Comparison of ENCODE assay signal across 32 cellular contexts in the genomic region with DNA sequence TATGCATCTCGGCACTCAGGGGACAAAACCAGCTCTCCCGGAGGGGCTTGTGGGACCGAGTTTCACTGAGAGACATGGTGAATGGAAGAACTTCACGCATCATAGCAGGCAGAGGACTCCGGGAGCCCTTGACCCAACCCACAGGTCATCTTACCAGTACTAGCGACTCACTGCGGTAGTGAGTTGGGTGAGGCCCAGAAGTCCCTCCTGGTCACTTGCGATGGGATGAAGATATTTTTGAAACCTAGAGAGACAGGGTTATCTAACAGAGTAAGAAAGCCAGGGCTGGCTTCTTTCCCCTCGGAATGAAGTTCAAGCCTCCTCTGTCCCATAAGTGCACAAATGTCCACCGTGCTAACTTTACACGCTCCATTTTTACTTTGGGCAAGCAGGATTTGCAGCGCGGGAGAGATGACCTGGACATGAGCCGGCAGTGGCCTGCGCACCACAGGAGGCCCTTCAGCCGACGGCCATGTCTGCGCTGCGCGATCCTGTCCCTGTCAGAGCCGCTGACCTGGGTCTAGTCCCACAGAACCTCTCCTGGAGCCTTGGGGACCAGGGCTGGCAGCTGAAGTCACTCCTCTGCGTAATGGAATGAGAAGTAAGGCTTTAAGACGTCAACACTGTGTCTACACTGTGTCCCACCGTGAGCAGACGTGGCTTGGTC. TPM values are rescaled to one million over a fixed set of nuclear protein-coding genes. Genes with fewer than 3 reads are reported as not detected.
DNase-seq lines count a peak whose midpoint lies in the region; ATAC-seq and TF ChIP-seq lines count a peak whose summit lies in the region.
"Had no signal": no experiment of that assay in that cellular context is flagged by ENCODE, and none has a peak within 500 bp of the region (broad histone marks: within the 10 kb centered on the region; RNA-seq: fewer than 3 reads in every experiment).

No MANE protein-coding gene starts in this region.

- peaks cover 21% of the 10 kb centered on the region for H3K4me1 Mint-ChIP-seq in chondrocyte (ENCODE audit: low read depth)
- peaks cover 35% of the 10 kb centered on the region for H3K4me1 Mint-ChIP-seq in neural progenitor cell
- H3K4me1 Mint-ChIP-seq in type B pancreatic cell (ENCODE audit: unreplicated experiment) = peaks cover 10% of the 10 kb centered on the region

- no peak overlapping the region for H3K27ac Mint-ChIP-seq in chondrocyte (ENCODE audit: unreplicated experiment)
- H3K27ac Mint-ChIP-seq in neural progenitor cell = peak overlapping the region; percentile 87
- H3K27ac Mint-ChIP-seq in type B pancreatic cell = peak overlapping the region; percentile 67
- H3K27ac Mint-ChIP-seq: activated CD4-positive, alpha-beta memory T cell treated with anti-CD3 and anti-CD28 coated beads, Interleukin-2, amount 10 ng/mL, durations not matched to agents 7 days and 5 days; activated naive CD4-positive, alpha-beta T cell treated with anti-CD3 and anti-CD28 coated beads, Interleukin-2, amount 50 U/mL, for 24 hours; activated T-helper 1 cell treated with anti-CD3 and anti-CD28 coated beads, Interleukin-12 subunit alpha, Interleukin-12 subunit beta, Interleukin-2, Interleukin-4 antibody, amounts not matched to agents 30 ng/mL and 10 ng/mL and 1 ng/mL, durations not matched to agents 14 hours and 24 hours and 36 hours; effector memory CD8-positive, alpha-beta T cell had no signal

- H2AFZ ChIP-seq in neural progenitor cell (replicated peaks) = no peak overlapping the region

- peaks cover 6% of the 10 kb centered on the region for H3F3A ChIP-seq in neural progenitor cell (ENCODE audit: low read depth)

- no peaks in the 10 kb centered on the region for H4K20me1 ChIP-seq in neural progenitor cell (ENCODE audit: low read depth)

- no peaks in the 10 kb centered on the region for H3K79me2 ChIP-seq in neural progenitor cell (ENCODE audit: low read depth)

- H3K4me3 Mint-ChIP-seq in chondrocyte (ENCODE audit: unreplicated experiment) = no peak overlapping the region
- H3K4me3 Mint-ChIP-seq in neural progenitor cell = no peak overlapping the region
- no peak overlapping the region for H3K4me3 Mint-ChIP-seq in type B pancreatic cell
- H3K4me3 Mint-ChIP-seq: activated CD4-positive, alpha-beta memory T cell treated with anti-CD3 and anti-CD28 coated beads, Interleukin-2, amount 10 ng/mL, durations not matched to agents 7 days and 5 days; activated naive CD4-positive, alpha-beta T cell treated with anti-CD3 and anti-CD28 coated beads, Interleukin-2, amount 50 U/mL, for 24 hours; activated T-helper 1 cell treated with anti-CD3 and anti-CD28 coated beads, Interleukin-12 subunit alpha, Interleukin-12 subunit beta, Interleukin-2, Interleukin-4 antibody, amounts not matched to agents 30 ng/mL and 10 ng/mL and 1 ng/mL, durations not matched to agents 14 hours and 24 hours and 36 hours; effector memory CD8-positive, alpha-beta T cell had no signal

- H3K27me3 ChIP-seq in left ventricle myocardium inferior (ENCODE audit: low read depth) (no peaks in the 10 kb centered on the region), neural progenitor cell (no peaks in the 10 kb centered on the region)
- H3K27me3 ChIP-seq: BE2C, breast epithelium, colonic mucosa, stomach, tibial nerve had no signal

- H3K9me3 Mint-ChIP-seq in chondrocyte (ENCODE audit: low read depth) (no peaks in the 10 kb centered on the region), neural progenitor cell (peaks cover 8% of the 10 kb centered on the region), type B pancreatic cell (no peaks in the 10 kb centered on the region)
- H3K9me3 Mint-ChIP-seq: activated CD4-positive, alpha-beta memory T cell treated with anti-CD3 and anti-CD28 coated beads, Interleukin-2, amount 10 ng/mL, durations not matched to agents 7 days and 5 days; activated naive CD4-positive, alpha-beta T cell treated with anti-CD3 and anti-CD28 coated beads, Interleukin-2, amount 50 U/mL, for 24 hours; activated T-helper 1 cell treated with anti-CD3 and anti-CD28 coated beads, Interleukin-12 subunit alpha, Interleukin-12 subunit beta, Interleukin-2, Interleukin-4 antibody, amounts not matched to agents 30 ng/mL and 10 ng/mL and 1 ng/mL, durations not matched to agents 14 hours and 24 hours and 36 hours; effector memory CD8-positive, alpha-beta T cell had no signal

- H3K4me3 ChIP-seq in left ventricle myocardium inferior (no peak overlapping the region), neural progenitor cell (no peak overlapping the region)
- H3K4me3 ChIP-seq: breast epithelium, colonic mucosa, prostate gland, stomach, tibial nerve had no signal

- H3K36me3 ChIP-seq in left ventricle myocardium inferior (no peaks in the 10 kb centered on the region), neural progenitor cell (no peaks in the 10 kb centered on the region)
- H3K36me3 ChIP-seq: breast epithelium, colonic mucosa, prostate gland had no signal

- H3K27me3 Mint-ChIP-seq in chondrocyte (ENCODE audit: low read depth) (no peaks in the 10 kb centered on the region), neural progenitor cell (ENCODE audit: insufficient read depth, low read depth) (peaks cover 5% of the 10 kb centered on the region), type B pancreatic cell (no peaks in the 10 kb centered on the region)
- H3K27me3 Mint-ChIP-seq: activated CD4-positive, alpha-beta memory T cell treated with anti-CD3 and anti-CD28 coated beads, Interleukin-2, amount 10 ng/mL, durations not matched to agents 7 days and 5 days; activated naive CD4-positive, alpha-beta T cell treated with anti-CD3 and anti-CD28 coated beads, Interleukin-2, amount 50 U/mL, for 24 hours; effector memory CD8-positive, alpha-beta T cell had no signal

- peaks cover 2% of the 10 kb centered on the region for H3K36me3 Mint-ChIP-seq in chondrocyte (ENCODE audit: low read depth)
- peaks cover 10% of the 10 kb centered on the region for H3K36me3 Mint-ChIP-seq in neural progenitor cell
- peaks cover 6% of the 10 kb centered on the region for H3K36me3 Mint-ChIP-seq in type B pancreatic cell
- H3K36me3 Mint-ChIP-seq: activated naive CD4-positive, alpha-beta T cell treated with anti-CD3 and anti-CD28 coated beads, Interleukin-2, amount 50 U/mL, for 24 hours had no signal

- peaks cover 6% of the 10 kb centered on the region for H3K9me3 ChIP-seq in left ventricle myocardium inferior (replicated peaks)
- H3K9me3 ChIP-seq in neural progenitor cell (ENCODE audit: low read depth) = no peaks in the 10 kb centered on the region
- H3K9me3 ChIP-seq: BE2C, colonic mucosa, prostate gland, stomach had no signal

- no peak for DNase-seq in left ventricle myocardium inferior
- DNase-seq in left ventricle myocardium superior = no peak
- peak; percentile 83 for DNase-seq in chondrocyte (ENCODE audit: low spot score)
- no peak for DNase-seq in neural progenitor cell (ENCODE audit: low spot score)
- peak; percentile 58 for DNase-seq in type B pancreatic cell (ENCODE audit: extremely low spot score, unreplicated experiment)
- no peak for DNase-seq in glomerular visceral epithelial cell (ENCODE audit: extremely low spot score)
- DNase-seq: activated CD4-positive, alpha-beta memory T cell treated with anti-CD3 and anti-CD28 coated beads, Interleukin-2, amount 10 ng/mL, durations not matched to agents 7 days and 5 days; activated CD4-positive, alpha-beta T cell treated with anti-CD3 and anti-CD28 coated beads for 1 hour; activated CD8-positive, alpha-beta memory T cell treated with anti-CD3 and anti-CD28 coated beads, Interleukin-2, amount 50 U/mL, for 4 hours; amniotic stem cell; BE2C; colonic mucosa; effector memory CD8-positive, alpha-beta T cell; erythroblast; glutamatergic neuron; KG1; NCI-H1105; NCI-H2029; NCI-H524 treated with DMSO at 0.1 percent for 48 hours; NK-92 treated with Interleukin-12 subunit alpha and Interleukin-12 subunit beta, amount 100 ng/mL, for 24 hours; PC-3; SHP77; stimulated activated CD4-positive, alpha-beta T cell treated with anti-CD3 and anti-CD28 coated beads, Interleukin-4, amount 100 ng/mL, for 1 hour; stomach had no signal

- ATAC-seq in left ventricle myocardium superior = no peak
- no peak for ATAC-seq in HG02763 (IDR thresholded peaks at IDR 0.05; ENCODE audit: unreplicated experiment)
- ATAC-seq in GM21528 (IDR thresholded peaks at IDR 0.05; ENCODE audit: low FRiP score, unreplicated experiment) = no peak
- ATAC-seq: effector memory CD8-positive, alpha-beta T cell; PC-3 had no signal

- H3K4me1 ChIP-seq in left ventricle myocardium inferior = peaks cover 24% of the 10 kb centered on the region
- peaks cover 9% of the 10 kb centered on the region for H3K4me1 ChIP-seq in neural progenitor cell
- H3K4me1 ChIP-seq: breast epithelium, colonic mucosa, prostate gland had no signal

- no peak for TF ChIP-seq CTCF in left ventricle myocardium inferior (IDR thresholded peaks at IDR 0.05; ENCODE audit: borderline replicate concordance)
- TF ChIP-seq CTCF in chondrocyte (IDR thresholded peaks at IDR 0.05) = no peak
- no peak for TF ChIP-seq CTCF in neural progenitor cell (IDR thresholded peaks at IDR 0.05)
- no peak for TF ChIP-seq CTCF in type B pancreatic cell (conservative IDR thresholded peaks at IDR 0.05)

- H3K4me2 ChIP-seq in neural progenitor cell = no peak overlapping the region

- H3K27ac ChIP-seq in left ventricle myocardium inferior (replicated peaks) (peak overlapping the region; percentile 27), neural progenitor cell (no peak overlapping the region)
- H3K27ac ChIP-seq: breast epithelium, colonic mucosa, HL-60, prostate gland had no signal

- intact Hi-C loops in left ventricle myocardium inferior (cut with micrococcal nuclease) = no loop called here
- intact Hi-C loops in left ventricle myocardium superior (cut with micrococcal nuclease) = no loop called here

- H3K9ac ChIP-seq in neural progenitor cell = no peak overlapping the region

RNA-seq across cellular contexts. Expression of gene ADI1, which starts 29.7 kb away (rescaled TPM):
- 195 TPM for total RNA-seq in left ventricle myocardium inferior
- 153 TPM for total RNA-seq in left ventricle myocardium superior
- total RNA-seq in chondrocyte = 38.0 to 51.2 TPM (median 41.8 TPM) in 3 replicates
- total RNA-seq in neural progenitor cell (ENCODE audit: low replicate concordance) = 19.0 and 29.3 TPM in 2 replicates
- total RNA-seq in type B pancreatic cell (ENCODE audit: low replicate concordance) = 40.0 and 54.7 TPM in 2 replicates

Comparison
In these comparisons a context has a peak if more than half of its experiments do, and no peak if none do; other contexts are left out.
1. DNase-seq: peak in chondrocyte (single experiment) and type B pancreatic cell (single experiment); none in left ventricle myocardium inferior (single experiment), left ventricle myocardium superior (single experiment), neural progenitor cell (single experiment) and glomerular visceral epithelial cell (single experiment).